Comparison of ENCODE assay signal across 8 cellular contexts in genomic region chr12:101939856-101940265, GRCh38.
A peak's percentile ranks its signal among the peaks of the same experiment; 100 is the strongest.
DNase-seq lines count a peak whose midpoint lies in the region; ATAC-seq, FAIRE-seq and TF ChIP-seq lines count a peak whose summit lies in the region.

No MANE protein-coding gene starts in this region.

- H3K27me3 ChIP-seq in mesendoderm (ENCODE audit: insufficient read depth, low read length, poor library complexity), result no peaks in the 10 kb centered on the region

- no peak overlapping the region for H3K56ac ChIP-seq in mesendoderm (ENCODE audit: low read length)

- no peak overlapping the region for H3K4me3 Mint-ChIP-seq in HFFc6
- no peak overlapping the region for H3K4me3 Mint-ChIP-seq in effector memory CD8-positive, alpha-beta T cell

- TF ChIP-seq CTCF in D721Med (IDR thresholded peaks at IDR 0.05; ENCODE audit: insufficient read depth, missing control alignments) (peak; percentile 87), HFFc6 (IDR thresholded peaks at IDR 0.05) (peak; percentile 88)

- no peak overlapping the region for H3K9ac ChIP-seq in mesendoderm (ENCODE audit: low read length)

- H3K4me2 ChIP-seq in mesendoderm (ENCODE audit: low read length), result no peak overlapping the region

- no peak overlapping the region for H3K4me3 ChIP-seq in mesendoderm (ENCODE audit: low read length)

- H2BK15ac ChIP-seq in mesendoderm (replicated peaks; ENCODE audit: low read depth), result no peak overlapping the region

- no peak overlapping the region for H3K27ac ChIP-seq in mesendoderm (ENCODE audit: low read depth, low read length)

- H3K23ac ChIP-seq in mesendoderm (ENCODE audit: low read length), result no peak overlapping the region

- DNase-seq in D721Med (ENCODE audit: insufficient read length, low spot score) (no peak), HFFc6 (peak; percentile 72), NCI-H460 (ENCODE audit: extremely low read depth, low read depth) (peak; percentile 65), mesendoderm (peak; percentile 87)
- peak; percentile 22 to 44 for DNase-seq in activated CD4-positive, alpha-beta T cell treated with anti-CD3 and anti-CD28 coated beads for 4 hours
- peak; percentile 39 to 49 (median 41) for DNase-seq in effector memory CD8-positive, alpha-beta T cell
- peak; percentile 64 for DNase-seq in stimulated activated CD8-positive, alpha-beta memory T cell treated with anti-CD3 and anti-CD28 coated beads, Interleukin-4, amount 100 ng/mL, for 48 hours

- no peaks in the 10 kb centered on the region for H3K79me2 ChIP-seq in mesendoderm (ENCODE audit: control insufficient read depth, insufficient read depth, low read length)

- no peak for FAIRE-seq in D721Med (lab: Jason Lieb, UNC)

- H3K27me3 Mint-ChIP-seq in HFFc6 (ENCODE audit: insufficient read depth), result no peaks in the 10 kb centered on the region
- peaks cover 0 to 22% of the 10 kb centered on the region in 2 donors for H3K27me3 Mint-ChIP-seq in effector memory CD8-positive, alpha-beta T cell

- H3K36me3 Mint-ChIP-seq in HFFc6 (ENCODE audit: low read depth), result no peaks in the 10 kb centered on the region
- H3K36me3 Mint-ChIP-seq in effector memory CD8-positive, alpha-beta T cell (ENCODE audit: insufficient read depth), result no peaks in the 10 kb centered on the region

- no peak overlapping the region for H4K5ac ChIP-seq in mesendoderm (ENCODE audit: low read length)

- H3K4me1 ChIP-seq in mesendoderm (ENCODE audit: control insufficient read depth, low read depth, low read length), result peaks cover 4% of the 10 kb centered on the region

- peaks cover 60% of the 10 kb centered on the region for H3K4me1 Mint-ChIP-seq in HFFc6 (ENCODE audit: low read depth)
- no peaks in the 10 kb centered on the region for H3K4me1 Mint-ChIP-seq in effector memory CD8-positive, alpha-beta T cell (ENCODE audit: low read depth in 2 of 2)

- no peak overlapping the region for H2BK5ac ChIP-seq in mesendoderm (ENCODE audit: low read length)

- no peak overlapping the region for H3K18ac ChIP-seq in mesendoderm (ENCODE audit: low read length)

- H3K27ac Mint-ChIP-seq in HFFc6, result no peak overlapping the region
- H3K27ac Mint-ChIP-seq in effector memory CD8-positive, alpha-beta T cell, result no peak overlapping the region

- H3K79me1 ChIP-seq in mesendoderm (ENCODE audit: low read length), result no peaks in the 10 kb centered on the region

- no peak overlapping the region for H4K8ac ChIP-seq in mesendoderm (ENCODE audit: low read depth, low read length)

- H3K4ac ChIP-seq in mesendoderm (ENCODE audit: low read depth, low read length), result no peak overlapping the region

- peak; percentile 69 for ATAC-seq in effector memory CD8-positive, alpha-beta T cell (replicated peaks)
- no peak for ATAC-seq in HG02981 (IDR thresholded peaks at IDR 0.05; ENCODE audit: unreplicated experiment)

- H2AK5ac ChIP-seq in mesendoderm (ENCODE audit: low read length), result no peak overlapping the region

- H3K9me3 Mint-ChIP-seq in HFFc6, result no peaks in the 10 kb centered on the region
- H3K9me3 Mint-ChIP-seq in effector memory CD8-positive, alpha-beta T cell, result no peaks in the 10 kb centered on the region

- H2BK120ac ChIP-seq in mesendoderm (ENCODE audit: low read depth, low read length), result no peak overlapping the region

- WGBS in mesendoderm (ENCODE audit: extremely low coverage, insufficient coverage, low lambda C conversion rate), result no CpG with 5 or more reads among the region's 3 CpGs

- H3K36me3 ChIP-seq in mesendoderm (ENCODE audit: control insufficient read depth, insufficient read depth, low read length), result no peaks in the 10 kb centered on the region
